4 cellular contexts compared by ENCODE assay signal in the genomic region with DNA sequence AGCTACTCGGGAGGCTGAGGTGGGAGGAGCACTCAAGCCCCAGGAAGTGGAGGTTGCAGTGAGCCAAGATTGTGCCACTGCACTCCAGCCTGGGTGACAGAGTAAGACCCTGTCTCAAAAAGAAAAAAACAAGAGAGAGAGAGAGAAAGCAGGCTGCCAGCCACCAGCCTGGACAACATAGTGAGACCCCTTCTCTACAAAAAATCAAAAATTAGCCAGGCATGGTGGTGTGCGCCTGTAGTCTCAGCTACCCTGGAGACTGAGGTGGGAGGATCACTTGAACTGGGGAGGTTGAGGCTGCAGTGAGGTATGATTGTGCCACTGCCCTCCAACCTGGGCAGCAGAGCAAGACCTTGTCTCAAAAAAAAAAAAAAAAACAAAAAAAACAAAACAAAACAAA. TPM values are rescaled to one million over a fixed set of nuclear protein-coding genes. Genes with fewer than 3 reads are reported as not detected.
"Had no signal": no experiment of that assay in that cellular context is flagged by ENCODE, and none has a peak within 500 bp of the region (broad histone marks: within the 10 kb centered on the region; RNA-seq: fewer than 3 reads in every experiment).

No MANE protein-coding gene starts in this region.

RNA-seq across cellular contexts. Expression of a gene that starts 37.0 kb away (rescaled TPM):
- total RNA-seq: bronchial epithelial cell had no signal

RNA-seq across cellular contexts. Expression of a gene that starts 49.4 kb away (rescaled TPM):
- total RNA-seq: ascending aorta had no signal

RNA-seq across cellular contexts. Expression of a gene that starts 53.0 kb away (rescaled TPM):
- total RNA-seq: T-helper 1 cell treated with Interleukin-12 subunit alpha and Interleukin-12 subunit beta and Interleukin-4 antibody, amounts not matched to agents 30 ng/mL and 1 ng/mL, for 36 hours; T-helper 2 cell treated with Interferon-gamma antibody and Interleukin-4, amounts not matched to agents 100 ng/mL and 5 ng/mL, for 36 hours had no signal
